14 cellular contexts compared by ENCODE assay signal in the genomic region with DNA sequence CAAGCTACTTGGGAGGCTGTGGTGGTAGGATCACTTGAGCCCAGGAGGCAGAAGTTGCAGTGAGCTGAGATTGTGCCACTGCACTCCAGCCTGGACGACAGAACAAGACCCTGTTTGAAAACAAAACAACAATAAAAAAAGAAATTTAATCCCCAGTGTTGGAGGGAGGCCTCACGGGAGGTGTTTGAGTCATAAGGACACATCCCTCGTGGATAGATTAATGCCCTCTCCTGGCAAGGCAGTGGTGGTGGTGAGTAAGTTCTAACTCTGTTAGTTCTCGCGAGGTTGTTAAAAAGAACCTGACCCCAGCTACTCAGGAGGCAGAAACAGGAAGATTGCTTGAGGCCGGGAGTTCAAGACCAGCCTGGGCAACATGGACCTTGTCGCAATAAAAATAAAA. TPM values are rescaled to one million over a fixed set of nuclear protein-coding genes. Genes with fewer than 3 reads are reported as not detected.
A peak's percentile ranks its signal among the peaks of the same experiment; 100 is the strongest.
DNase-seq lines count a peak whose midpoint lies in the region; ATAC-seq and TF ChIP-seq lines count a peak whose summit lies in the region.
"Had no signal": no experiment of that assay in that cellular context is flagged by ENCODE, and none has a peak within 500 bp of the region (broad histone marks: within the 10 kb centered on the region; RNA-seq: fewer than 3 reads in every experiment).

No MANE protein-coding gene starts in this region.

- intact Hi-C loops in upper lobe of right lung (cut with DNase I) = no loop called here

- DNase-seq in NCI-H2171 treated with DMSO at 0.1 percent for 48 hours (lab: John Stamatoyannopoulos, UW) (peak; percentile 11), NCI-H2171 (lab: John Stamatoyannopoulos, UW) (no peak), SJSA1 (ENCODE audit: low read depth in 1 of 2, low spot score in 2 of 2) (peak; percentile 27 to 52), fibroblast of mammary gland (ENCODE audit: low read depth) (peak; percentile 89), upper lobe of right lung (no peak), epidermal melanocyte (ENCODE audit: insufficient read length, low spot score) (no peak), LoVo (ENCODE audit: low spot score) (no peak)
- DNase-seq: activated T-cell treated with anti-CD3 and anti-CD28 coated beads, Interleukin-2, amount 50 U/mL, for 1 hour; DMS53; stimulated activated CD4-positive, alpha-beta T cell treated with anti-CD3 and anti-CD28 coated beads, Interleukin-4, amount 100 ng/mL, for 1 hour had no signal

- H3K27me3 ChIP-seq in SJSA1 (replicated peaks) (no peaks in the 10 kb centered on the region), upper lobe of right lung (no peaks in the 10 kb centered on the region)
- H3K27me3 ChIP-seq: cardiac muscle cell had no signal

- H3K36me3 ChIP-seq in SJSA1 (no peaks in the 10 kb centered on the region), upper lobe of right lung (no peaks in the 10 kb centered on the region)
- H3K36me3 ChIP-seq: cardiac muscle cell had no signal

- H3K9me3 ChIP-seq in SJSA1 (replicated peaks) (no peaks in the 10 kb centered on the region), upper lobe of right lung (no peaks in the 10 kb centered on the region)
- H3K9me3 ChIP-seq: A549 had no signal

- H3K27ac ChIP-seq in SJSA1 (no peak overlapping the region), upper lobe of right lung (no peak overlapping the region)
- H3K27ac ChIP-seq: A549, cardiac muscle cell had no signal

- TF ChIP-seq CTCF in fibroblast of mammary gland (conservative IDR thresholded peaks at IDR 0.05; ENCODE audit: control insufficient read depth, insufficient read depth, low read depth, low read length) = no peak
- no peak for TF ChIP-seq CTCF in upper lobe of right lung (IDR thresholded peaks at IDR 0.05)

- H3K4me1 ChIP-seq in SJSA1 (replicated peaks) (peaks cover 6% of the 10 kb centered on the region; the same call in 1 of the 2 replicates), upper lobe of right lung (no peaks in the 10 kb centered on the region)
- H3K4me1 ChIP-seq: A549 had no signal

- H3K4me3 ChIP-seq in SJSA1 (no peak overlapping the region), fibroblast of mammary gland (ENCODE audit: control insufficient read depth, low read depth, low read length) (no peak overlapping the region), upper lobe of right lung (no peak overlapping the region)
- H3K4me3 ChIP-seq: A549, cardiac muscle cell had no signal

- ATAC-seq in upper lobe of right lung (peak; percentile 23), HG02759 (IDR thresholded peaks at IDR 0.05; ENCODE audit: unreplicated experiment) (no peak)
- ATAC-seq: Panc1 had no signal

RNA-seq across cellular contexts. Expression of a gene that starts 27.6 kb away (rescaled TPM):
- 9.5 and 18.8 TPM in 2 replicates for total RNA-seq in SJSA1 (2014; rRNA removed; shearing (Covaris generic))
- total RNA-seq in upper lobe of right lung = 59.8 TPM

Comparison
In these comparisons a context has a peak if more than half of its experiments do, and no peak if none do; other contexts are left out.
1. DNase-seq: peak in NCI-H2171 treated with DMSO at 0.1 percent for 48 hours (single experiment), SJSA1 (2 of 2) and fibroblast of mammary gland (single experiment); none in NCI-H2171 (single experiment), upper lobe of right lung (single experiment), epidermal melanocyte (single experiment) and LoVo (single experiment).